4 cellular contexts compared by ENCODE assay signal in the genomic region with DNA sequence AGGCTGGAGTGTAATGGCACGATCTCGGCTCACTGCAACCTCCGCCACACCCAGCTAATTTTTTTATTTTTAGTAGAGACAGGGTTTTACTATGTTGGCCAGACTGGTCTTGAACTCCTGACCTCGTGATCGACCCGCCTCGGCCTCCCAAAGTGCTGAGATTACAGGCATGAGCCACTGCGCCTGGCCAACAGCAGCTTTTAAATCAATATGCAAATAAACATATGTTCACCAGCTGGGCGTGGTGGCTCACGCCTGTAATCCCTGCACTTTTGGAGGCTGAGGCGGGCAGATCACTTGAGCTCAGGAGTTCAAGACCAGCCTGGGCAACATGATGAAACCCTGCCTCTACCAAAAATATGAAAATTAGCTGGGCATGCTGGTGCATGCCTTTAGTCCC. TPM values are rescaled to one million over a fixed set of nuclear protein-coding genes. Genes with fewer than 3 reads are reported as not detected.
"Had no signal": no experiment of that assay in that cellular context is flagged by ENCODE, and none has a peak within 500 bp of the region (broad histone marks: within the 10 kb centered on the region; RNA-seq: fewer than 3 reads in every experiment).

No MANE protein-coding gene starts in this region.

RNA-seq across cellular contexts. Expression of a gene that starts 2.7 kb away (rescaled TPM):
- total RNA-seq: activated CD4-positive, alpha-beta memory T cell treated with anti-CD3 and anti-CD28 coated beads, Interleukin-2, amount 10 ng/mL, durations not matched to agents 7 days and 5 days; activated CD8-positive, alpha-beta memory T cell treated with anti-CD3 and anti-CD28 coated beads, Interleukin-2, amount 10 ng/mL, durations not matched to agents 7 days and 5 days; bronchial epithelial cell; M059J had no signal

RNA-seq across cellular contexts. Expression of a gene that starts 9.7 kb away (rescaled TPM):
- total RNA-seq: bronchial epithelial cell, M059J had no signal

RNA-seq across cellular contexts. Expression of a gene that starts 9.7 kb away (rescaled TPM):
- total RNA-seq: bronchial epithelial cell had no signal
